11 cellular contexts compared by ENCODE assay signal in the genomic region with DNA sequence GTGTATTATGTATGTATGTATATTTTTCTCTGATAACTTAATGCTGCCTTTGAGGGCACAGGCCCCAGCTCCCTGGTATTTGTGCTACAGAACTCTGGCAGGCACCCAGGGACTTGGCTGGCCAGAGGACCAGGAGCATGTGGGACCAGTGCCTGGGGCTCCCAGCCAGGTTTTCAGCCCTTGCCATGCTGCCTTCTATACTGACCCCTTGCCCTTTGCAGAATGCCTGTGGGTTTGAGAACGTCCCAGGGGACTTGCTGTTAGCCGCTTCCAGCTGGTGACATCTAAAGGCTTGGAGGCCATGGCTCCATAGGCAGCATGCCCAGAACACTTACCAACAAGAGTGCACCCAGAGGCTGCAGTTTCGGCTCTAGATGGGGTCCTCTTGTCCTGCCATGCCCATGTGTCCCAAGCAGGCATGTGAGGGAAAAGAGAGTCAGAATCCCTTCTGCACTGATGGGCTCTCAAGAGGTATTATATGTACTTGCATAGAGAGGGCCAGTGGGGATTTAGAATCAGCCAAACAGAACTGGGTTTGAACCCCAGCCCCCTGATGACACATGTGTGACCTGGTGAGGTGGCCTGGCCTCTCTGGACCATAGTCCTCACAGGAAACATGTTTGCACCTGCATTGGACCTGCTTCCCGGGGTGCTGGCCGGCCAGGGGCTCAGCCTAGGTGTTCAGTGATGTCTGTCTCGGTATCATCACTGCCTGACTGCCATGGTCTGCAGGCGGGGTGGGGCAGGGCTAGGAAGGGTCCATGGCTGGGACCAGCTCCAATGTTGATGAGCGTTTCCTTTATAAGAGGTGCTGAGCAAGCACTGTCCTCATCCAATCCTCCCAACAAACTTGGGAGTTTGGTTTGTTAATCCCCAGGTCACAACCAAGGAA.
DNase-seq lines count a peak whose midpoint lies in the region; ATAC-seq and TF ChIP-seq lines count a peak whose summit lies in the region.
"Had no signal": no experiment of that assay in that cellular context is flagged by ENCODE, and none has a peak within 500 bp of the region (broad histone marks: within the 10 kb centered on the region; RNA-seq: fewer than 3 reads in every experiment).

No MANE protein-coding gene starts in this region.

- peak; percentile 30 for ATAC-seq in gastroesophageal sphincter
- ATAC-seq in psoas muscle = peak; percentile 75 to 87 (median 86)
- no peak for ATAC-seq in GM23338
- no peak for ATAC-seq in GM21390 (IDR thresholded peaks at IDR 0.05; ENCODE audit: unreplicated experiment)

- CTCF ChIA-PET in HEK293T (lab: Yijun Ruan, JAX) = interaction anchor here (1.5 kb wide), 1 partner anchor 150 kb away, joined by 6 read pairs; no protein-coding TSS in a partner anchor

- TF ChIP-seq POLR2A in gastroesophageal sphincter (IDR thresholded peaks at IDR 0.05) = no peak

- H3K4me3 ChIP-seq in gastroesophageal sphincter = no peak overlapping the region
- H3K4me3 ChIP-seq in psoas muscle = no peak overlapping the region
- no peak overlapping the region for H3K4me3 ChIP-seq in GM23338
- H3K4me3 ChIP-seq: lung had no signal

- POLR2A ChIA-PET in HEK293T (lab: Yijun Ruan, JAX) = no interaction called here

- H3F3A ChIP-seq in GM23338 (replicated peaks; ENCODE audit: low read depth) = no peaks in the 10 kb centered on the region

- intact Hi-C loops in psoas muscle (cut with DNase I) = loop anchor here in 1 of 2 donors (2.0 kb wide), 1 partner anchor 63 kb away; no protein-coding TSS in a partner anchor

- 40% methylated on average over 1 of the region's 8 CpGs; no CpG with 5 or more reads in 1 of the 2 donors for WGBS in gastroesophageal sphincter (ENCODE audit: low coverage in 1 of 2), 2 donors
- 64 to 70% (median 65%) methylated on average over 8 of the region's 8 CpGs for WGBS in psoas muscle, 3 donors

- H3K36me3 ChIP-seq in gastroesophageal sphincter (no peaks in the 10 kb centered on the region), psoas muscle (ENCODE audit: insufficient read depth in 1 of 2, low read depth in 1 of 2) (no peaks in the 10 kb centered on the region), GM23338 (ENCODE audit: insufficient read depth) (no peaks in the 10 kb centered on the region)

- no peaks in the 10 kb centered on the region for H3K36me3 Mint-ChIP-seq in GM23338 (ENCODE audit: low read depth)

- no peaks in the 10 kb centered on the region for H3K27me3 ChIP-seq in gastroesophageal sphincter
- H3K27me3 ChIP-seq in psoas muscle (ENCODE audit: insufficient read depth in 3 of 3, low read length in 2 of 3) = no peaks in the 10 kb centered on the region
- no peaks in the 10 kb centered on the region for H3K27me3 ChIP-seq in GM23338 (ENCODE audit: insufficient read depth)

- H3K4me1 ChIP-seq in gastroesophageal sphincter = peaks cover 0 to 41% (median 5%) of the 10 kb centered on the region in 3 donors
- H3K4me1 ChIP-seq in psoas muscle = peaks cover 39% of the 10 kb centered on the region
- no peaks in the 10 kb centered on the region for H3K4me1 ChIP-seq in GM23338 (ENCODE audit: insufficient read depth)

- no peak overlapping the region for H2AFZ ChIP-seq in GM23338

- no peaks in the 10 kb centered on the region for H3K9me2 ChIP-seq in GM23338 (ENCODE audit: insufficient read depth)

- peaks cover 5% of the 10 kb centered on the region for H3K27me3 Mint-ChIP-seq in GM23338 (ENCODE audit: insufficient read depth, low read depth, poor library complexity)

- in situ Hi-C loops in G401 (cut with HindIII; ENCODE audit: low sequenced_read_pairs) = loop anchor here (25.0 kb wide), 1 partner anchor 131 kb away; the partner anchor contains the start of gene FHL2

- H3K4me2 ChIP-seq in GM23338 = no peak overlapping the region

- TF ChIP-seq EP300 in gastroesophageal sphincter (IDR thresholded peaks at IDR 0.05) = no peak

- H3K9me3 ChIP-seq in gastroesophageal sphincter = no peaks in the 10 kb centered on the region
- H3K9me3 ChIP-seq in psoas muscle = no peaks in the 10 kb centered on the region

- H3K4me1 Mint-ChIP-seq in GM23338 = no peaks in the 10 kb centered on the region

- H3K27ac Mint-ChIP-seq in GM23338 = no peak overlapping the region
- H3K27ac Mint-ChIP-seq: HFFc6 had no signal

- H3K27ac ChIP-seq in gastroesophageal sphincter (peak overlapping the region in 1 of 4 donors; percentile 30), psoas muscle (peak overlapping the region; percentile 31), GM23338 (ENCODE audit: low read depth) (no peak overlapping the region)

- peak; percentile 86 for DNase-seq in G401 (ENCODE audit: low spot score)
- peak; percentile 48 for DNase-seq in T1000 (lab: John Stamatoyannopoulos, UW)
- peak; percentile 61 to 87 for DNase-seq in psoas muscle
- no peak for DNase-seq in GM23338 (ENCODE audit: low spot score)
- DNase-seq in HEK293T (ENCODE audit: extremely low spot score) = no peak
- no peak for DNase-seq in activated CD8-positive, alpha-beta memory T cell treated with anti-CD3 and anti-CD28 coated beads, Interleukin-2, amount 50 U/mL, for 4 hours
- DNase-seq: effector memory CD4-positive, alpha-beta T cell; HFFc6 had no signal

- H3K9me3 Mint-ChIP-seq in GM23338 = no peaks in the 10 kb centered on the region
- H3K9me3 Mint-ChIP-seq: HFFc6 had no signal

- TF ChIP-seq CTCF in gastroesophageal sphincter (IDR thresholded peaks at IDR 0.05) = no peak
- no peak for TF ChIP-seq CTCF in psoas muscle (IDR thresholded peaks at IDR 0.05)
- TF ChIP-seq CTCF in GM23338 (conservative IDR thresholded peaks at IDR 0.05; ENCODE audit: low read depth in 2 of 2) = no peak

- no peaks in the 10 kb centered on the region for H4K20me1 ChIP-seq in GM23338 (replicated peaks; ENCODE audit: insufficient read depth)

- no peak overlapping the region for H3K4me3 Mint-ChIP-seq in GM23338
- H3K4me3 Mint-ChIP-seq: HFFc6 had no signal

- no peaks in the 10 kb centered on the region for H3K79me2 ChIP-seq in GM23338 (replicated peaks; ENCODE audit: insufficient read depth)

TF ChIP-seq in GM23338, 12 proteins besides CTCF, POLR2A, EP300 and RAD21:
- no peak for TF ChIP-seq NANOG (IDR thresholded peaks at IDR 0.05; ENCODE audit: borderline replicate concordance)
- no peak for TF ChIP-seq JUNB (IDR thresholded peaks at IDR 0.05; ENCODE audit: unreplicated experiment)
- TF ChIP-seq EZH2 (IDR thresholded peaks at IDR 0.05; ENCODE audit: low read depth, unreplicated experiment) = no peak
- no peak for TF ChIP-seq EZH2phosphoT487 (IDR thresholded peaks at IDR 0.05; ENCODE audit: unreplicated experiment)
- TF ChIP-seq ZNF114 (CRISPR knock-in tag; IDR thresholded peaks at IDR 0.05) = no peak
- no peak for TF ChIP-seq POLR2AphosphoS5 (IDR thresholded peaks at IDR 0.05; ENCODE audit: low read depth)
- TF ChIP-seq CREB1 (CRISPR knock-in tag; IDR thresholded peaks at IDR 0.05; ENCODE audit: low read depth) = no peak
- TF ChIP-seq, protein P1, sequence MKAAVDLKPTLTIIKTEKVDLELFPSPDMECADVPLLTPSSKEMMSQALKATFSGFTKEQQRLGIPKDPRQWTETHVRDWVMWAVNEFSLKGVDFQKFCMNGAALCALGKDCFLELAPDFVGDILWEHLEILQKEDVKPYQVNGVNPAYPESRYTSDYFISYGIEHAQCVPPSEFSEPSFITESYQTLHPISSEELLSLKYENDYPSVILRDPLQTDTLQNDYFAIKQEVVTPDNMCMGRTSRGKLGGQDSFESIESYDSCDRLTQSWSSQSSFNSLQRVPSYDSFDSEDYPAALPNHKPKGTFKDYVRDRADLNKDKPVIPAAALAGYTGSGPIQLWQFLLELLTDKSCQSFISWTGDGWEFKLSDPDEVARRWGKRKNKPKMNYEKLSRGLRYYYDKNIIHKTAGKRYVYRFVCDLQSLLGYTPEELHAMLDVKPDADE (IDR thresholded peaks at IDR 0.05) = no peak

TF ChIP-seq in HEK293T, 16 proteins besides CTCF, POLR2A, EP300 and RAD21:
- TF ChIP-seq NFRKB (IDR thresholded peaks at IDR 0.05) = no peak
- no peak for TF ChIP-seq SP1 (IDR thresholded peaks at IDR 0.05)
- TF ChIP-seq FOXA1 (IDR thresholded peaks at IDR 0.05) = no peak
- TF ChIP-seq LEF1 (IDR thresholded peaks at IDR 0.05; ENCODE audit: borderline replicate concordance) = no peak
- TF ChIP-seq L3MBTL2 (conservative IDR thresholded peaks at IDR 0.05) = no peak
- TF ChIP-seq HDGF (IDR thresholded peaks at IDR 0.05; ENCODE audit: borderline replicate concordance) = no peak
- TF ChIP-seq TARDBP (IDR thresholded peaks at IDR 0.05) = no peak
- TF ChIP-seq ARNT (IDR thresholded peaks at IDR 0.05) = no peak
- no peak for TF ChIP-seq ZNF384 (IDR thresholded peaks at IDR 0.05)
- TF ChIP-seq FOXM1 (IDR thresholded peaks at IDR 0.05; ENCODE audit: borderline replicate concordance) = no peak
- no peak for TF ChIP-seq FOXK2 (IDR thresholded peaks at IDR 0.05)

Comparison
In these comparisons a context has a peak if more than half of its experiments do, and no peak if none do; other contexts are left out.
1. DNase-seq: peak in G401 (single experiment), T1000 (single experiment) and psoas muscle (2 of 2); none in GM23338 (single experiment), HEK293T (single experiment) and activated CD8-positive, alpha-beta memory T cell treated with anti-CD3 and anti-CD28 coated beads, Interleukin-2, amount 50 U/mL, for 4 hours (single experiment).
2. ATAC-seq: peak in gastroesophageal sphincter (single experiment) and psoas muscle (4 of 4); none in GM23338 (single experiment) and GM21390 (single experiment).